In genomic region chr2:68751397-68752339, GRCh38 we compare ENCODE assay signal across 8 cellular contexts. TPM values are rescaled to one million over a fixed set of nuclear protein-coding genes. Genes with fewer than 3 reads are reported as not detected.
DNase-seq lines count a peak whose midpoint lies in the region; ATAC-seq and TF ChIP-seq lines count a peak whose summit lies in the region.

No MANE protein-coding gene starts in this region.

- peaks cover 45% of the 10 kb centered on the region for H3K4me1 ChIP-seq in upper lobe of right lung

- no peaks in the 10 kb centered on the region for H3K27me3 Mint-ChIP-seq in activated naive CD4-positive, alpha-beta T cell treated with anti-CD3 and anti-CD28 coated beads for 36 hours (ENCODE audit: low read depth)
- H3K27me3 Mint-ChIP-seq in glutamatergic neuron (ENCODE audit: unreplicated experiment) (no peaks in the 10 kb centered on the region), progenitor cell of endocrine pancreas (peaks cover 11% of the 10 kb centered on the region)

- H3K36me3 Mint-ChIP-seq in activated naive CD4-positive, alpha-beta T cell treated with anti-CD3 and anti-CD28 coated beads for 36 hours (ENCODE audit: low read depth): peaks cover 34% of the 10 kb centered on the region
- H3K36me3 Mint-ChIP-seq in glutamatergic neuron (ENCODE audit: unreplicated experiment) (no peaks in the 10 kb centered on the region), progenitor cell of endocrine pancreas (ENCODE audit: insufficient read depth) (no peaks in the 10 kb centered on the region)

- intact Hi-C loops in activated naive CD4-positive, alpha-beta T cell treated with anti-CD3 and anti-CD28 coated beads for 36 hours (cut with micrococcal nuclease): loop anchor here (1.0 kb wide), 7 partner anchors 15 to 174 kb away; no protein-coding TSS in a partner anchor
- intact Hi-C loops in upper lobe of right lung (cut with DNase I): loop anchor here (5.0 kb wide), 2 partner anchors 156 to 176 kb away; no protein-coding TSS in a partner anchor

- H3K36me3 ChIP-seq in upper lobe of right lung: no peaks in the 10 kb centered on the region

- H3K27me3 ChIP-seq in upper lobe of right lung: no peaks in the 10 kb centered on the region

- ATAC-seq in upper lobe of right lung: peak; percentile 98

- H3K4me1 Mint-ChIP-seq in activated naive CD4-positive, alpha-beta T cell treated with anti-CD3 and anti-CD28 coated beads for 36 hours (ENCODE audit: low read depth): peaks cover 87% of the 10 kb centered on the region
- H3K4me1 Mint-ChIP-seq in glutamatergic neuron (ENCODE audit: low read depth, unreplicated experiment): no peaks in the 10 kb centered on the region
- H3K4me1 Mint-ChIP-seq in progenitor cell of endocrine pancreas (ENCODE audit: low read depth): peaks cover 2% of the 10 kb centered on the region

- peak overlapping the region; percentile 28 for H3K4me3 Mint-ChIP-seq in activated naive CD4-positive, alpha-beta T cell treated with anti-CD3 and anti-CD28 coated beads for 36 hours
- H3K4me3 Mint-ChIP-seq in glutamatergic neuron (ENCODE audit: unreplicated experiment) (no peak overlapping the region), progenitor cell of endocrine pancreas (ENCODE audit: low read depth) (no peak overlapping the region)

- TF ChIP-seq CTCF in glutamatergic neuron (IDR thresholded peaks at IDR 0.05; ENCODE audit: partially characterized antibody, unreplicated experiment): peak; percentile 90
- TF ChIP-seq CTCF in progenitor cell of endocrine pancreas (IDR thresholded peaks at IDR 0.05; ENCODE audit: unreplicated experiment): peak; percentile 97
- peak; percentile 96 for TF ChIP-seq CTCF in upper lobe of right lung (IDR thresholded peaks at IDR 0.05)

- no peaks in the 10 kb centered on the region for H3K9me3 ChIP-seq in upper lobe of right lung

- H3K27ac ChIP-seq in upper lobe of right lung: peak overlapping the region; percentile 14

- in situ Hi-C loops in G401 (cut with HindIII; ENCODE audit: low sequenced_read_pairs): no loop called here

- H3K9me3 Mint-ChIP-seq in activated naive CD4-positive, alpha-beta T cell treated with anti-CD3 and anti-CD28 coated beads for 36 hours: peaks cover 5% of the 10 kb centered on the region
- no peaks in the 10 kb centered on the region for H3K9me3 Mint-ChIP-seq in glutamatergic neuron (ENCODE audit: unreplicated experiment)
- peaks cover 1% of the 10 kb centered on the region for H3K9me3 Mint-ChIP-seq in progenitor cell of endocrine pancreas (ENCODE audit: low read depth)

- CTCF ChIA-PET in activated naive CD4-positive, alpha-beta T cell treated with anti-CD3 and anti-CD28 coated beads for 36 hours (lab: Charles Lee): interaction anchor here (0.7 to 7.5 kb wide), 40 partner anchors 8 to 288 kb away, joined by 3 to 82 read pairs (median 6); partner anchors contain the start of genes APLF, ARHGAP25 and FBXO48

- H3K27ac Mint-ChIP-seq in activated naive CD4-positive, alpha-beta T cell treated with anti-CD3 and anti-CD28 coated beads for 36 hours: peak overlapping the region; percentile 93
- H3K27ac Mint-ChIP-seq in glutamatergic neuron (ENCODE audit: unreplicated experiment): no peak overlapping the region
- H3K27ac Mint-ChIP-seq in progenitor cell of endocrine pancreas: no peak overlapping the region

- no peak overlapping the region for H3K4me3 ChIP-seq in upper lobe of right lung

- DNase-seq in G401 (ENCODE audit: low spot score) (peak; percentile 71), HCEC 1CT (peak; percentile 74), MV-4-11 (lab: John Stamatoyannopoulos, UW) (peak; percentile 78), SK-N-DZ (ENCODE audit: low spot score) (peak; percentile 68), glutamatergic neuron (peak; percentile 93), progenitor cell of endocrine pancreas (ENCODE audit: low spot score, unreplicated experiment) (peak; percentile 77), upper lobe of right lung (peak; percentile 94)
- DNase-seq in activated naive CD4-positive, alpha-beta T cell treated with anti-CD3 and anti-CD28 coated beads for 36 hours: peak; percentile 98

RNA-seq across cellular contexts. Expression of gene ARHGAP25, which starts 17.1 kb away (rescaled TPM):
- not detected in 2 replicates for total RNA-seq in G401 (2014; rRNA removed; shearing (Covaris generic))
- polyA plus RNA-seq in SK-N-DZ (2014; cell fraction: cytosol; rRNA removed): 0.32 and 0.65 TPM in 2 replicates
- 1.2 TPM in 1 of 2 replicates, not detected in the other for polyA plus RNA-seq in SK-N-DZ (2014; cell fraction: nucleus; rRNA removed)
- total RNA-seq in activated naive CD4-positive, alpha-beta T cell treated with anti-CD3 and anti-CD28 coated beads for 36 hours: 10 to 100 TPM; 43.0 to 46.7 TPM
- total RNA-seq in glutamatergic neuron (ENCODE audit: unreplicated experiment) (1.4 TPM), progenitor cell of endocrine pancreas (1.3 and 1.8 TPM in 2 replicates), upper lobe of right lung (31.8 TPM)

Comparison
In these comparisons a context has a peak if more than half of its experiments do, and no peak if none do; other contexts are left out.
1. RNA of gene ARHGAP25, which starts 17.1 kb away (total RNA-seq): 43.0 to 46.7 TPM in activated naive CD4-positive, alpha-beta T cell treated with anti-CD3 and anti-CD28 coated beads for 36 hours and 31.8 TPM in upper lobe of right lung (single experiment); 1.4 TPM in glutamatergic neuron (single experiment), 1.3 to 1.8 TPM in progenitor cell of endocrine pancreas and not detected in G401; every median in the first group is over 10 times any median in the second.
2. Peak in every context shown above with its lines, with median percentiles within 50 percentile points of each other: DNase-seq and CTCF ChIP-seq.